In genomic region chr3:28835751-28836150, GRCh38 we compare ENCODE assay signal across 16 cellular contexts.
DNase-seq lines count a peak whose midpoint lies in the region; ATAC-seq and TF ChIP-seq lines count a peak whose summit lies in the region.
"Had no signal": no experiment of that assay in that cellular context is flagged by ENCODE, and none has a peak within 500 bp of the region (broad histone marks: within the 10 kb centered on the region; RNA-seq: fewer than 3 reads in every experiment).

No MANE protein-coding gene starts in this region.

- H3K4ac ChIP-seq in neuronal stem cell (ENCODE audit: low read length): no peak overlapping the region

- H3K27me3 ChIP-seq in endodermal cell (ENCODE audit: control insufficient read depth, insufficient read depth, low read length, poor library complexity, severe bottlenecking) (no peaks in the 10 kb centered on the region), parathyroid adenoma (ENCODE audit: control insufficient read depth, insufficient read depth, low read length) (no peaks in the 10 kb centered on the region), neuronal stem cell (ENCODE audit: control insufficient read depth in 3 of 3, insufficient read depth in 3 of 3, low read depth in 1 of 3, low read length in 3 of 3) (peaks cover 0 to 35% (median 0%) of the 10 kb centered on the region in 3 experiments)

- DNase-seq in ELF-1 (ENCODE audit: low read depth, low spot score) (peak; percentile 18), NCI-H146 treated with DMSO at 0.1 percent for 48 hours (lab: John Stamatoyannopoulos, UW; ENCODE audit: unreplicated experiment) (peak; percentile 17), endodermal cell (peak; percentile 82), neuronal stem cell (ENCODE audit: low spot score) (no peak), cerebellum (ENCODE audit: low spot score) (no peak), G401 (ENCODE audit: low spot score) (no peak)
- DNase-seq: activated CD4-positive, alpha-beta T cell treated with anti-CD3 and anti-CD28 coated beads for 1 hour; CD4-positive, alpha-beta memory T cell; esophagus squamous epithelium; immature natural killer cell; NCI-H82; stimulated activated CD4-positive, alpha-beta T cell treated with anti-CD3 and anti-CD28 coated beads, Interleukin-1b, Interleukin-23, amount 100 ng/mL, for 48 hours; stimulated activated naive CD8-positive, alpha-beta T cell treated with anti-CD3 and anti-CD28 coated beads, Interleukin-15, Interleukin-2, amounts not matched to agents 100 U/mL and 50 U/mL, for 24 hours had no signal

- no peak overlapping the region for H3K27ac Mint-ChIP-seq in endodermal cell
- H3K27ac Mint-ChIP-seq: CD4-positive, alpha-beta memory T cell; HFFc6; immature natural killer cell had no signal

- H3K4me3 ChIP-seq in endodermal cell (ENCODE audit: low read length) (no peak overlapping the region), parathyroid adenoma (ENCODE audit: low read depth, low read length) (no peak overlapping the region), neuronal stem cell (ENCODE audit: low read length in 2 of 2) (no peak overlapping the region)
- H3K4me3 ChIP-seq: esophagus squamous epithelium had no signal

- no peak overlapping the region for H3K4me3 Mint-ChIP-seq in endodermal cell
- H3K4me3 Mint-ChIP-seq: CD4-positive, alpha-beta memory T cell; HFFc6; immature natural killer cell had no signal

- in situ Hi-C loops in G401 (cut with HindIII; ENCODE audit: low sequenced_read_pairs): no loop called here

- H4K8ac ChIP-seq in neuronal stem cell (ENCODE audit: low read depth, low read length): no peak overlapping the region

- H3K79me1 ChIP-seq in neuronal stem cell (ENCODE audit: low read depth, low read length): no peaks in the 10 kb centered on the region

- H2BK5ac ChIP-seq in neuronal stem cell (ENCODE audit: low read length): no peak overlapping the region

- no peak overlapping the region for H3K27ac ChIP-seq in endodermal cell (ENCODE audit: low read depth, low read length)
- no peak overlapping the region for H3K27ac ChIP-seq in parathyroid adenoma
- no peak overlapping the region for H3K27ac ChIP-seq in neuronal stem cell (replicated peaks; ENCODE audit: low read length)
- H3K27ac ChIP-seq: esophagus squamous epithelium had no signal

- peaks cover 8% of the 10 kb centered on the region for H3K27me3 Mint-ChIP-seq in endodermal cell (ENCODE audit: insufficient read depth)
- H3K27me3 Mint-ChIP-seq: CD4-positive, alpha-beta memory T cell had no signal

- no peak overlapping the region for H3K14ac ChIP-seq in neuronal stem cell (ENCODE audit: low read length)

- no peak overlapping the region for H3K18ac ChIP-seq in neuronal stem cell (ENCODE audit: low read length)

- no peak overlapping the region for H4K91ac ChIP-seq in neuronal stem cell (ENCODE audit: low read depth, low read length, poor library complexity)

- no peaks in the 10 kb centered on the region for H3K36me3 ChIP-seq in endodermal cell (ENCODE audit: control insufficient read depth, insufficient read depth, low read length)
- no peaks in the 10 kb centered on the region for H3K36me3 ChIP-seq in parathyroid adenoma (ENCODE audit: control insufficient read depth, insufficient read depth, low read length)
- H3K36me3 ChIP-seq in neuronal stem cell (replicated peaks in 1 of 2; ENCODE audit: control insufficient read depth in 2 of 2, insufficient read depth in 2 of 2, low read length in 2 of 2): no peaks in the 10 kb centered on the region
- H3K36me3 ChIP-seq: esophagus squamous epithelium had no signal

- H3K9me3 Mint-ChIP-seq in endodermal cell: peaks cover 17% of the 10 kb centered on the region
- H3K9me3 Mint-ChIP-seq: HFFc6 had no signal

- peaks cover 9% of the 10 kb centered on the region for H3K9me3 ChIP-seq in endodermal cell (ENCODE audit: control insufficient read depth, low read length)
- H3K9me3 ChIP-seq in parathyroid adenoma (ENCODE audit: control insufficient read depth, low read length): no peaks in the 10 kb centered on the region
- no peaks in the 10 kb centered on the region for H3K9me3 ChIP-seq in neuronal stem cell (replicated peaks in 1 of 2; ENCODE audit: control insufficient read depth in 2 of 2, insufficient read depth in 1 of 2, low read depth in 1 of 2, low read length in 2 of 2)
- H3K9me3 ChIP-seq: esophagus squamous epithelium had no signal

- H2AK5ac ChIP-seq in neuronal stem cell (ENCODE audit: low read depth, low read length): no peak overlapping the region

- no peak overlapping the region for H3K9ac ChIP-seq in endodermal cell (ENCODE audit: extremely low read depth, low read length, poor library complexity, severe bottlenecking)
- H3K9ac ChIP-seq in parathyroid adenoma: no peak overlapping the region
- no peak overlapping the region for H3K9ac ChIP-seq in neuronal stem cell (ENCODE audit: low read depth, low read length, poor library complexity)

- TF ChIP-seq CTCF in endodermal cell (conservative IDR thresholded peaks at IDR 0.05): no peak
- TF ChIP-seq CTCF in parathyroid adenoma (IDR thresholded peaks at IDR 0.05): no peak

- H2BK120ac ChIP-seq in neuronal stem cell (ENCODE audit: low read depth, low read length): no peak overlapping the region

- ATAC-seq in GM21367 (IDR thresholded peaks at IDR 0.05; ENCODE audit: unreplicated experiment): no peak
- ATAC-seq: stimulated activated naive CD8-positive, alpha-beta T cell treated with anti-CD3 and anti-CD28 coated beads, Interleukin-15, Interleukin-2, amounts not matched to agents 100 U/mL and 50 U/mL, for 24 hours had no signal

- peaks cover 26% of the 10 kb centered on the region for H3K4me1 Mint-ChIP-seq in endodermal cell
- H3K4me1 Mint-ChIP-seq: CD4-positive, alpha-beta memory T cell; immature natural killer cell had no signal

- no peak overlapping the region for H2BK12ac ChIP-seq in neuronal stem cell (ENCODE audit: low read length)

- H3K4me1 ChIP-seq in endodermal cell (ENCODE audit: control insufficient read depth, insufficient read depth, low read length): peaks cover 2% of the 10 kb centered on the region
- H3K4me1 ChIP-seq in parathyroid adenoma: no peaks in the 10 kb centered on the region
- no peaks in the 10 kb centered on the region for H3K4me1 ChIP-seq in neuronal stem cell (ENCODE audit: control insufficient read depth in 2 of 2, insufficient read depth in 1 of 2, low read depth in 1 of 2, low read length in 2 of 2)

- H3K79me2 ChIP-seq in parathyroid adenoma: no peaks in the 10 kb centered on the region

- H3K4me2 ChIP-seq in parathyroid adenoma (ENCODE audit: low read length) (no peak overlapping the region), neuronal stem cell (ENCODE audit: insufficient read depth, low read length, poor library complexity, severe bottlenecking) (no peak overlapping the region)

- no peak overlapping the region for H3K23ac ChIP-seq in neuronal stem cell (ENCODE audit: low read depth, low read length, poor library complexity)

- H2BK15ac ChIP-seq in neuronal stem cell (ENCODE audit: low read length): no peak overlapping the region

- H2AFZ ChIP-seq in parathyroid adenoma (peak overlapping the region; percentile 31), neuronal stem cell (ENCODE audit: low read length) (no peak overlapping the region)

- no peaks in the 10 kb centered on the region for H3K36me3 Mint-ChIP-seq in endodermal cell (ENCODE audit: low read depth)
- H3K36me3 Mint-ChIP-seq: CD4-positive, alpha-beta memory T cell; immature natural killer cell had no signal

- WGBS in endodermal cell (ENCODE audit: insufficient coverage in 1 of 2, insufficient read length in 1 of 2), 2 experiments: 76 to 77% methylated on average over 5 to 8 of the region's 8 CpGs
- no CpG with 5 or more reads among the region's 8 CpGs for WGBS in neuronal stem cell (ENCODE audit: extremely low coverage in 2 of 2, insufficient read length in 2 of 2, insufficient replicate concordance in 1 of 2), 2 donors

Comparison
In these comparisons a context has a peak if more than half of its experiments do, and no peak if none do; other contexts are left out.
1. DNase-seq: peak in ELF-1 (single experiment), NCI-H146 treated with DMSO at 0.1 percent for 48 hours (single experiment) and endodermal cell (single experiment); none in neuronal stem cell (single experiment), cerebellum (single experiment) and G401 (single experiment).